Comparison of ENCODE assay signal across 1 cellular context in the genomic region with DNA sequence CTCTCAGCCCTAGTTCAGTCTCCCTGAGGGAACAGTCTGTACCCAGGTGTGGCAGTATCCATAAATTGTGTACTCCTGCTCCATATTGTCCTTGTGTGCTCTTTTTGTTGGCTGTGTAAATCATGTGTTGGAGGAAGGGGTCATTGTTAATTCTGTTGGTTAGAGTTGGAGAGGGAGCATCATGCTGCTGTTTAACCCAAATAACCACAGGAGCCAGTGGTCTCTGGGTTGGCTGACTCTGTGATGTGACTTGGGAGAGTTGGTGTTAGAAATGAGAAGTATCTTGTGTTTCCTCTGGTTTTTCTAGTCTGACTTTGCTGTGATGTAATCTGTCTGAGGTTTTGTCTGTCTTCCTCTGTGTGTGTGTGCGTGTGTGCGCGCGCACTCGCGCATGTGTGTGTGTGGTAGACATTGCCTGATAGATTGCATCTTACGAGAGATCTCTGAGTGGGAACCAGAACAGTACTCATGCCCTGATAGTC.
TF ChIP-seq lines count a peak whose summit lies in the region.

No MANE protein-coding gene starts in this region.

TF ChIP-seq in K562, 482 proteins besides CTCF, POLR2A, EP300 and RAD21 (continued from another document):
- TF ChIP-seq, protein P1, sequence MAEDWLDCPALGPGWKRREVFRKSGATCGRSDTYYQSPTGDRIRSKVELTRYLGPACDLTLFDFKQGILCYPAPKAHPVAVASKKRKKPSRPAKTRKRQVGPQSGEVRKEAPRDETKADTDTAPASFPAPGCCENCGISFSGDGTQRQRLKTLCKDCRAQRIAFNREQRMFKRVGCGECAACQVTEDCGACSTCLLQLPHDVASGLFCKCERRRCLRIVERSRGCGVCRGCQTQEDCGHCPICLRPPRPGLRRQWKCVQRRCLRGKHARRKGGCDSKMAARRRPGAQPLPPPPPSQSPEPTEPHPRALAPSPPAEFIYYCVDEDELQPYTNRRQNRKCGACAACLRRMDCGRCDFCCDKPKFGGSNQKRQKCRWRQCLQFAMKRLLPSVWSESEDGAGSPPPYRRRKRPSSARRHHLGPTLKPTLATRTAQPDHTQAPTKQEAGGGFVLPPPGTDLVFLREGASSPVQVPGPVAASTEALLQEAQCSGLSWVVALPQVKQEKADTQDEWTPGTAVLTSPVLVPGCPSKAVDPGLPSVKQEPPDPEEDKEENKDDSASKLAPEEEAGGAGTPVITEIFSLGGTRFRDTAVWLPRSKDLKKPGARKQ (CRISPR knock-in tag; IDR thresholded peaks at IDR 0.05) = peak; percentile 95
- peak; percentile 41; the same call in 1 of the 2 replicates for TF ChIP-seq MYC (IDR thresholded peaks at IDR 0.05; ENCODE audit: low read depth, low read length)
- no peak for TF ChIP-seq MYC (CRISPR knock-in tag; IDR thresholded peaks at IDR 0.05; ENCODE audit: borderline replicate concordance, low read depth)
- TF ChIP-seq ZNF239 (CRISPR knock-in tag; IDR thresholded peaks at IDR 0.05) = no peak
- 0 out of 2 replicates have a peak, but pooled peaks have one; percentile 42 for TF ChIP-seq OTX1 (CRISPR knock-in tag; IDR thresholded peaks at IDR 0.05)
- no peak for TF ChIP-seq CBFA2T3 (IDR thresholded peaks at IDR 0.05)
- 0 out of 2 replicates have a peak, but pooled peaks have one; percentile 23 for TF ChIP-seq E4F1 (CRISPR knock-in tag; IDR thresholded peaks at IDR 0.05; ENCODE audit: borderline replicate concordance)
- TF ChIP-seq GABPB1 (CRISPR knock-in tag; IDR thresholded peaks at IDR 0.05) = 0 out of 2 replicates have a peak, but pooled peaks have one; percentile 8
